Comparison of ENCODE assay signal across 32 cellular contexts in genomic region chrY:2964814-2965213, GRCh38. TPM values are rescaled to one million over a fixed set of nuclear protein-coding genes. Genes with fewer than 3 reads are reported as not detected.
"Had no signal": no experiment of that assay in that cellular context is flagged by ENCODE, and none has a peak within 500 bp of the region (broad histone marks: within the 10 kb centered on the region; RNA-seq: fewer than 3 reads in every experiment).

No MANE protein-coding gene starts in this region.

- H3K27ac Mint-ChIP-seq: activated CD4-positive, alpha-beta T cell treated with anti-CD3 and anti-CD28 coated beads, Interleukin-2, amount 10 ng/mL, durations not matched to agents 24 days and 14 days; activated CD8-positive, alpha-beta memory T cell treated with anti-CD3 and anti-CD28 coated beads, Interleukin-2, amount 10 ng/mL, durations not matched to agents 7 days and 5 days; activated naive CD4-positive, alpha-beta T cell treated with anti-CD3 and anti-CD28 coated beads, Interleukin-2, amount 10 ng/mL, durations not matched to agents 7 days and 5 days; activated naive CD8-positive, alpha-beta T cell; activated naive CD8-positive, alpha-beta T cell treated with anti-CD3 and anti-CD28 coated beads, Interleukin-2, amount 50 U/mL, for 24 hours; brain; T-helper 1 cell treated with Interleukin-12 subunit alpha and Interleukin-12 subunit beta and Interleukin-4 antibody, amounts not matched to agents 30 μg/mL and 1 μg/mL, for 36 hours; T-helper 2 cell treated with Interferon-gamma antibody and Interleukin-4, amounts not matched to agents 5 μg/mL and 100 μg/mL, for 36 hours had no signal

- H3K36me3 Mint-ChIP-seq: brain had no signal

- H3K9me3 Mint-ChIP-seq: activated CD4-positive, alpha-beta T cell treated with anti-CD3 and anti-CD28 coated beads, Interleukin-2, amount 10 ng/mL, durations not matched to agents 24 days and 14 days; activated naive CD4-positive, alpha-beta T cell treated with anti-CD3 and anti-CD28 coated beads, Interleukin-2, amount 10 ng/mL, durations not matched to agents 7 days and 5 days; activated naive CD8-positive, alpha-beta T cell treated with anti-CD3 and anti-CD28 coated beads, Interleukin-2, amount 50 U/mL, for 24 hours; brain; T-helper 1 cell treated with Interleukin-12 subunit alpha and Interleukin-12 subunit beta and Interleukin-4 antibody, amounts not matched to agents 30 μg/mL and 1 μg/mL, for 36 hours; T-helper 2 cell treated with Interferon-gamma antibody and Interleukin-4, amounts not matched to agents 5 μg/mL and 100 μg/mL, for 36 hours had no signal

- H3K27ac ChIP-seq: PC-9, SJSA1, WERI-Rb-1 had no signal

- ATAC-seq: activated CD8-positive, alpha-beta memory T cell treated with anti-CD3 and anti-CD28 coated beads, Interleukin-2, amount 10 ng/mL, durations not matched to agents 7 days and 5 days; activated naive CD8-positive, alpha-beta T cell treated with anti-CD3 and anti-CD28 coated beads, Interleukin-2, amount 50 U/mL, for 24 hours had no signal

- H3K4me3 Mint-ChIP-seq: activated CD4-positive, alpha-beta T cell treated with anti-CD3 and anti-CD28 coated beads, Interleukin-2, amount 10 ng/mL, durations not matched to agents 24 days and 14 days; activated CD8-positive, alpha-beta memory T cell treated with anti-CD3 and anti-CD28 coated beads, Interleukin-2, amount 10 ng/mL, durations not matched to agents 7 days and 5 days; activated naive CD4-positive, alpha-beta T cell treated with anti-CD3 and anti-CD28 coated beads, Interleukin-2, amount 10 ng/mL, durations not matched to agents 7 days and 5 days; activated naive CD8-positive, alpha-beta T cell; activated naive CD8-positive, alpha-beta T cell treated with anti-CD3 and anti-CD28 coated beads, Interleukin-2, amount 50 U/mL, for 24 hours; brain; T-helper 1 cell treated with Interleukin-12 subunit alpha and Interleukin-12 subunit beta and Interleukin-4 antibody, amounts not matched to agents 30 μg/mL and 1 μg/mL, for 36 hours; T-helper 2 cell treated with Interferon-gamma antibody and Interleukin-4, amounts not matched to agents 5 μg/mL and 100 μg/mL, for 36 hours had no signal

- H3K4me1 Mint-ChIP-seq: brain had no signal

- H3K27me3 Mint-ChIP-seq: activated CD4-positive, alpha-beta T cell treated with anti-CD3 and anti-CD28 coated beads, Interleukin-2, amount 10 ng/mL, durations not matched to agents 24 days and 14 days; activated CD8-positive, alpha-beta memory T cell treated with anti-CD3 and anti-CD28 coated beads, Interleukin-2, amount 10 ng/mL, durations not matched to agents 7 days and 5 days; activated naive CD4-positive, alpha-beta T cell treated with anti-CD3 and anti-CD28 coated beads, Interleukin-2, amount 10 ng/mL, durations not matched to agents 7 days and 5 days; activated naive CD8-positive, alpha-beta T cell; activated naive CD8-positive, alpha-beta T cell treated with anti-CD3 and anti-CD28 coated beads, Interleukin-2, amount 50 U/mL, for 24 hours; brain had no signal

- DNase-seq: activated CD4-positive, alpha-beta T cell treated with anti-CD3 and anti-CD28 coated beads for 1 hour; activated CD4-positive, alpha-beta T cell treated with anti-CD3 and anti-CD28 coated beads, Interleukin-2, amount 10 ng/mL, durations not matched to agents 24 days and 14 days; activated CD4-positive, alpha-beta T cell treated with anti-CD3 and anti-CD28 coated beads, Interleukin-2, amount 50 U/mL, for 48 hours; activated CD4-positive, CD25-positive, alpha-beta regulatory T cell; activated CD8-positive, alpha-beta memory T cell treated with anti-CD3 and anti-CD28 coated beads for 24 hours; activated CD8-positive, alpha-beta memory T cell treated with anti-CD3 and anti-CD28 coated beads, Interleukin-2, amount 10 ng/mL, durations not matched to agents 7 days and 5 days; activated CD8-positive, alpha-beta memory T cell treated with anti-CD3 and anti-CD28 coated beads, Interleukin-2, amount 50 U/mL, for 48 hours; activated effector memory CD4-positive, alpha-beta T cell treated with Interleukin-2 at 50 U/mL for 16 hours; activated naive CD4-positive, alpha-beta T cell treated with anti-CD3 and anti-CD28 coated beads, Interleukin-2, amount 10 ng/mL, durations not matched to agents 7 days and 5 days; activated naive CD8-positive, alpha-beta T cell treated with anti-CD3 and anti-CD28 coated beads, Interleukin-2, amount 50 U/mL, for 24 hours; activated T-cell treated with anti-CD3 and anti-CD28 coated beads, Interleukin-2, amount 50 U/mL, for 48 hours; anterior cingulate cortex; caudate nucleus; Kasumi-1; KG1; NCI-H1048; NCI-H1436 treated with DMSO at 0.1 percent for 48 hours; NCI-H1694 treated with DMSO at 0.1 percent for 48 hours; NCI-H2029; NCI-H345; NCI-H524 treated with DMSO at 0.1 percent for 48 hours; NK-92 treated with Interleukin-12 subunit alpha and Interleukin-12 subunit beta, amount 100 ng/mL, for 24 hours; PC-9; SHP77 treated with DMSO at 0.1 percent for 48 hours; SK-N-SH; WERI-Rb-1 had no signal

RNA-seq across cellular contexts. Expression of gene ZFY, which starts 29.6 kb away (rescaled TPM):
- total RNA-seq: cerebellum, PC-9 had no signal
